9 cellular contexts compared by ENCODE assay signal in genomic region chr19:7395793-7396192, GRCh38. TPM values are rescaled to one million over a fixed set of nuclear protein-coding genes. Genes with fewer than 3 reads are reported as not detected.
A peak's percentile ranks its signal among the peaks of the same experiment; 100 is the strongest.
DNase-seq lines count a peak whose midpoint lies in the region; TF ChIP-seq lines count a peak whose summit lies in the region.
"Had no signal": no experiment of that assay in that cellular context is flagged by ENCODE, and none has a peak within 500 bp of the region (broad histone marks: within the 10 kb centered on the region; RNA-seq: fewer than 3 reads in every experiment).

No MANE protein-coding gene starts in this region.

- H3K27ac ChIP-seq in A673 (ENCODE audit: low read depth, low read length, poor library complexity, severe bottlenecking) (peak overlapping the region; percentile 82), HUES48 (ENCODE audit: low read depth, low read length) (no peak overlapping the region), mucosa of rectum (ENCODE audit: low read depth in 2 of 2, low read length in 2 of 2) (peak overlapping the region; percentile 79 to 87)

- no TSS peak for BruUV-seq in A673 (replicated peaks; lab: Mats Ljungman, UMichigan)

- CTCF ChIA-PET in A673 (lab: Charles Lee): interaction anchor here (0.5 kb wide), 1 partner anchor 995 kb away, joined by 7 read pairs; the partner anchor contains the start of gene RAB11B

- H3K9ac ChIP-seq in HUES48 (ENCODE audit: low read depth, low read length) (peak overlapping the region; percentile 54; the same call in 1 of the 2 replicates), mucosa of rectum (ENCODE audit: low read depth in 1 of 2, low read length in 2 of 2) (peak overlapping the region; percentile 81 to 96)

- peaks cover 6% of the 10 kb centered on the region for H3K4me1 ChIP-seq in A673 (ENCODE audit: insufficient read depth, low read length, poor library complexity, severe bottlenecking)
- H3K4me1 ChIP-seq in HUES48 (ENCODE audit: control insufficient read depth, insufficient read depth, low read length): peaks cover 9% of the 10 kb centered on the region
- peaks cover 30 to 31% of the 10 kb centered on the region in 2 donors for H3K4me1 ChIP-seq in mucosa of rectum (ENCODE audit: control insufficient read depth in 2 of 2, insufficient read depth in 2 of 2, low read length in 2 of 2)

- H3K4me3 ChIP-seq in A673 (ENCODE audit: low read depth, low read length, poor library complexity, severe bottlenecking): peak overlapping the region; percentile 96
- peak overlapping the region; percentile 92 for H3K4me3 ChIP-seq in HUES48 (ENCODE audit: low read depth, low read length)
- H3K4me3 ChIP-seq in cardiac fibroblast (replicated peaks in 1 of 2; ENCODE audit: low read depth in 2 of 2, low read length in 2 of 2): peak overlapping the region; percentile 95 to 97
- H3K4me3 ChIP-seq in mucosa of rectum (ENCODE audit: low read length in 2 of 2): peak overlapping the region; percentile 87 to 88

- no peak for TF ChIP-seq CTCF in A673 (conservative IDR thresholded peaks at IDR 0.05; ENCODE audit: low read depth, low read length)
- no peak for TF ChIP-seq CTCF in cardiac fibroblast (IDR thresholded peaks at IDR 0.05; ENCODE audit: low read depth, low read length)

- intact Hi-C loops in A673 (cut with micrococcal nuclease; ENCODE audit: unreplicated experiment): loop anchor here (10.0 kb wide), 1 partner anchor 139 kb away; the partner anchor contains the start of gene PNPLA6

- H3K36me3 ChIP-seq in A673 (ENCODE audit: insufficient read depth, low read length, poor library complexity, severe bottlenecking) (no peaks in the 10 kb centered on the region), HUES48 (ENCODE audit: control insufficient read depth, insufficient read depth, low read length) (no peaks in the 10 kb centered on the region), mucosa of rectum (ENCODE audit: control insufficient read depth in 2 of 2, insufficient read depth in 2 of 2, low read length in 2 of 2) (no peaks in the 10 kb centered on the region)

- H3K9me3 ChIP-seq in A673 (ENCODE audit: low read depth, low read length, poor library complexity, severe bottlenecking): no peaks in the 10 kb centered on the region
- no peaks in the 10 kb centered on the region for H3K9me3 ChIP-seq in HUES48 (ENCODE audit: control insufficient read depth, insufficient read depth, low read length)
- H3K9me3 ChIP-seq in mucosa of rectum (ENCODE audit: control insufficient read depth in 2 of 2, low read length in 2 of 2): no peaks in the 10 kb centered on the region

- no peaks in the 10 kb centered on the region for H3K27me3 ChIP-seq in A673 (replicated peaks; ENCODE audit: insufficient read depth, low read depth, low read length, poor library complexity)
- no peaks in the 10 kb centered on the region for H3K27me3 ChIP-seq in HUES48 (ENCODE audit: control insufficient read depth, insufficient read depth, low read length)
- no peaks in the 10 kb centered on the region for H3K27me3 ChIP-seq in mucosa of rectum (ENCODE audit: control insufficient read depth in 2 of 2, insufficient read depth in 2 of 2, low read length in 2 of 2)

- POLR2A ChIA-PET in A673 (lab: Charles Lee; ENCODE audit: low non-redundant PET): no interaction called here

- no peak for DNase-seq in A673 (ENCODE audit: low spot score)
- no peak for DNase-seq in cardiac fibroblast (ENCODE audit: low read depth in 2 of 2)
- no peak for DNase-seq in NCI-H226
- DNase-seq in NCI-H446 treated with DMSO at 0.1 percent for 48 hours (lab: John Stamatoyannopoulos, UW): no peak
- DNase-seq in SIG-M5 treated with dmso at 0.1 percent for 504 hours (lab: John Stamatoyannopoulos, UW; ENCODE audit: unreplicated experiment): no peak
- no peak for DNase-seq in NCI-H1105 (lab: John Stamatoyannopoulos, UW)
- DNase-seq: T-helper 9 cell had no signal

RNA-seq across cellular contexts. Expression of gene ARHGEF18, which starts 47.1 kb away (rescaled TPM):
- 33.4 and 34.9 TPM in 2 replicates for total RNA-seq in A673 (2021)
